ENCODE assay signal across 1 cellular context in genomic region chr5:120457839-120458507, GRCh38.
TF ChIP-seq lines count a peak whose summit lies in the region.

No MANE protein-coding gene starts in this region.

TF ChIP-seq in HepG2, 621 proteins besides CTCF, POLR2A, EP300 and RAD21 (continued from another document and continues in another):
- TF ChIP-seq, protein P1, sequence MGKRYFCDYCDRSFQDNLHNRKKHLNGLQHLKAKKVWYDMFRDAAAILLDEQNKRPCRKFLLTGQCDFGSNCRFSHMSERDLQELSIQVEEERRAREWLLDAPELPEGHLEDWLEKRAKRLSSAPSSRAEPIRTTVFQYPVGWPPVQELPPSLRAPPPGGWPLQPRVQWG (CRISPR knock-in tag; IDR thresholded peaks at IDR 0.05; ENCODE audit: borderline replicate concordance, low read depth), result no peak
- TF ChIP-seq ZNF292 (CRISPR knock-in tag; IDR thresholded peaks at IDR 0.05; ENCODE audit: borderline replicate concordance, low read depth), result no peak
- TF ChIP-seq ATF3 (CRISPR knock-in tag; IDR thresholded peaks at IDR 0.05), result no peak
- no peak for TF ChIP-seq ZEB1 (IDR thresholded peaks at IDR 0.05; ENCODE audit: insufficient replicate concordance, low read depth)
- peak; percentile 25; the same call in 1 of the 2 replicates for TF ChIP-seq GATAD2A (CRISPR knock-in tag; IDR thresholded peaks at IDR 0.05)
- peak; percentile 31; the same call in 1 of the 2 replicates for TF ChIP-seq SMAD3 (CRISPR knock-in tag; IDR thresholded peaks at IDR 0.05)
- TF ChIP-seq, protein P2, sequence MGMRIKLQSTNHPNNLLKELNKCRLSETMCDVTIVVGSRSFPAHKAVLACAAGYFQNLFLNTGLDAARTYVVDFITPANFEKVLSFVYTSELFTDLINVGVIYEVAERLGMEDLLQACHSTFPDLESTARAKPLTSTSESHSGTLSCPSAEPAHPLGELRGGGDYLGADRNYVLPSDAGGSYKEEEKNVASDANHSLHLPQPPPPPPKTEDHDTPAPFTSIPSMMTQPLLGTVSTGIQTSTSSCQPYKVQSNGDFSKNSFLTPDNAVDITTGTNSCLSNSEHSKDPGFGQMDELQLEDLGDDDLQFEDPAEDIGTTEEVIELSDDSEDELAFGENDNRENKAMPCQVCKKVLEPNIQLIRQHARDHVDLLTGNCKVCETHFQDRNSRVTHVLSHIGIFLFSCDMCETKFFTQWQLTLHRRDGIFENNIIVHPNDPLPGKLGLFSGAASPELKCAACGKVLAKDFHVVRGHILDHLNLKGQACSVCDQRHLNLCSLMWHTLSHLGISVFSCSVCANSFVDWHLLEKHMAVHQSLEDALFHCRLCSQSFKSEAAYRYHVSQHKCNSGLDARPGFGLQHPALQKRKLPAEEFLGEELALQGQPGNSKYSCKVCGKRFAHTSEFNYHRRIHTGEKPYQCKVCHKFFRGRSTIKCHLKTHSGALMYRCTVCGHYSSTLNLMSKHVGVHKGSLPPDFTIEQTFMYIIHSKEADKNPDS (CRISPR knock-in tag; IDR thresholded peaks at IDR 0.05), result no peak
- TF ChIP-seq SALL1 (CRISPR knock-in tag; IDR thresholded peaks at IDR 0.05), result peak; percentile 34; the same call in 1 of the 2 replicates
- TF ChIP-seq GATAD1 (CRISPR knock-in tag; IDR thresholded peaks at IDR 0.05), result no peak
- no peak for TF ChIP-seq ZNF678 (CRISPR knock-in tag; IDR thresholded peaks at IDR 0.05)
- no peak for TF ChIP-seq ZNF24 (IDR thresholded peaks at IDR 0.05)
- TF ChIP-seq PITX1 (CRISPR knock-in tag; IDR thresholded peaks at IDR 0.05), result no peak
- no peak for TF ChIP-seq ZNF782 (CRISPR knock-in tag; IDR thresholded peaks at IDR 0.05; ENCODE audit: borderline replicate concordance)
- TF ChIP-seq BHLHE40 (IDR thresholded peaks at IDR 0.05; ENCODE audit: low read length), result peak; percentile 96
- peak; percentile 38; the same call in 1 of the 2 replicates for TF ChIP-seq PHF8 (CRISPR knock-in tag; IDR thresholded peaks at IDR 0.05)
- no peak for TF ChIP-seq PTBP1 (IDR thresholded peaks at IDR 0.05; ENCODE audit: low read depth, low read length, poor library complexity, severe bottlenecking)
- no peak for TF ChIP-seq ZBTB34 (CRISPR knock-in tag; IDR thresholded peaks at IDR 0.05)
- no peak for TF ChIP-seq HNRNPK (IDR thresholded peaks at IDR 0.05; ENCODE audit: low read depth, low read length, poor library complexity, severe bottlenecking)
- no peak for TF ChIP-seq ZNF225 (CRISPR knock-in tag; IDR thresholded peaks at IDR 0.05)
- TF ChIP-seq ZNF441 (CRISPR knock-in tag; IDR thresholded peaks at IDR 0.05; ENCODE audit: borderline replicate concordance), result no peak
- TF ChIP-seq, protein P3, sequence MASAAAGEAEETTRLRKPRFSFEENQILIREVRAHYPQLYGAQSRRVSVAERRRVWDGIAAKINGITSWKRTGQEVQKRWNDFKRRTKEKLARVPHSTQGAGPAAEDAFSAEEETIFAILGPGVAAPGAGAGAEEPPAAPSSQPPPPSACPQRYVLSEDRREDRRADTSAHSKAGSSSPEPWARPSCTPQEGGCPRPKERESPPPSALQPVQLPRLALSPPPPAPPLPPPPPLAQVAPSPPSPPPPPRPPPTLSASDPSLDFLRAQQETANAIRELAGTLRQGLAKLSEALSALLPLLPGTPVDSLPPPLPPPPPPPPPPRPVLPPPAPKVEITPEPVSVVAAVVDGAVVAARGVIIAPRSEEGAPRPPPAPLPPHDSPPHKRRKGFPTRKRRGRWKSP (CRISPR knock-in tag; IDR thresholded peaks at IDR 0.05), result 0 out of 2 replicates have a peak, but pooled peaks have one; percentile 52
- no peak for TF ChIP-seq CENPX (CRISPR knock-in tag; IDR thresholded peaks at IDR 0.05)
- no peak for TF ChIP-seq ZNF263 (CRISPR knock-in tag; IDR thresholded peaks at IDR 0.05)
- TF ChIP-seq POLR2G (IDR thresholded peaks at IDR 0.05; ENCODE audit: low read depth, low read length), result no peak
- TF ChIP-seq MED8 (CRISPR knock-in tag; IDR thresholded peaks at IDR 0.05; ENCODE audit: insufficient replicate concordance), result no peak
- no peak for TF ChIP-seq ZFP90 (CRISPR knock-in tag; IDR thresholded peaks at IDR 0.05; ENCODE audit: borderline replicate concordance)
- TF ChIP-seq CEBPG (CRISPR knock-in tag; IDR thresholded peaks at IDR 0.05), result no peak
- no peak for TF ChIP-seq ATRX (CRISPR knock-in tag; IDR thresholded peaks at IDR 0.05; ENCODE audit: borderline replicate concordance)
- TF ChIP-seq, protein P4, sequence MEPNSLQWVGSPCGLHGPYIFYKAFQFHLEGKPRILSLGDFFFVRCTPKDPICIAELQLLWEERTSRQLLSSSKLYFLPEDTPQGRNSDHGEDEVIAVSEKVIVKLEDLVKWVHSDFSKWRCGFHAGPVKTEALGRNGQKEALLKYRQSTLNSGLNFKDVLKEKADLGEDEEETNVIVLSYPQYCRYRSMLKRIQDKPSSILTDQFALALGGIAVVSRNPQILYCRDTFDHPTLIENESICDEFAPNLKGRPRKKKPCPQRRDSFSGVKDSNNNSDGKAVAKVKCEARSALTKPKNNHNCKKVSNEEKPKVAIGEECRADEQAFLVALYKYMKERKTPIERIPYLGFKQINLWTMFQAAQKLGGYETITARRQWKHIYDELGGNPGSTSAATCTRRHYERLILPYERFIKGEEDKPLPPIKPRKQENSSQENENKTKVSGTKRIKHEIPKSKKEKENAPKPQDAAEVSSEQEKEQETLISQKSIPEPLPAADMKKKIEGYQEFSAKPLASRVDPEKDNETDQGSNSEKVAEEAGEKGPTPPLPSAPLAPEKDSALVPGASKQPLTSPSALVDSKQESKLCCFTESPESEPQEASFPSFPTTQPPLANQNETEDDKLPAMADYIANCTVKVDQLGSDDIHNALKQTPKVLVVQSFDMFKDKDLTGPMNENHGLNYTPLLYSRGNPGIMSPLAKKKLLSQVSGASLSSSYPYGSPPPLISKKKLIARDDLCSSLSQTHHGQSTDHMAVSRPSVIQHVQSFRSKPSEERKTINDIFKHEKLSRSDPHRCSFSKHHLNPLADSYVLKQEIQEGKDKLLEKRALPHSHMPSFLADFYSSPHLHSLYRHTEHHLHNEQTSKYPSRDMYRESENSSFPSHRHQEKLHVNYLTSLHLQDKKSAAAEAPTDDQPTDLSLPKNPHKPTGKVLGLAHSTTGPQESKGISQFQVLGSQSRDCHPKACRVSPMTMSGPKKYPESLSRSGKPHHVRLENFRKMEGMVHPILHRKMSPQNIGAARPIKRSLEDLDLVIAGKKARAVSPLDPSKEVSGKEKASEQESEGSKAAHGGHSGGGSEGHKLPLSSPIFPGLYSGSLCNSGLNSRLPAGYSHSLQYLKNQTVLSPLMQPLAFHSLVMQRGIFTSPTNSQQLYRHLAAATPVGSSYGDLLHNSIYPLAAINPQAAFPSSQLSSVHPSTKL (CRISPR knock-in tag; IDR thresholded peaks at IDR 0.05), result peak; percentile 17; the same call in 1 of the 2 replicates
- TF ChIP-seq CBX1 (IDR thresholded peaks at IDR 0.05; ENCODE audit: low read depth), result no peak
- TF ChIP-seq, protein P5, sequence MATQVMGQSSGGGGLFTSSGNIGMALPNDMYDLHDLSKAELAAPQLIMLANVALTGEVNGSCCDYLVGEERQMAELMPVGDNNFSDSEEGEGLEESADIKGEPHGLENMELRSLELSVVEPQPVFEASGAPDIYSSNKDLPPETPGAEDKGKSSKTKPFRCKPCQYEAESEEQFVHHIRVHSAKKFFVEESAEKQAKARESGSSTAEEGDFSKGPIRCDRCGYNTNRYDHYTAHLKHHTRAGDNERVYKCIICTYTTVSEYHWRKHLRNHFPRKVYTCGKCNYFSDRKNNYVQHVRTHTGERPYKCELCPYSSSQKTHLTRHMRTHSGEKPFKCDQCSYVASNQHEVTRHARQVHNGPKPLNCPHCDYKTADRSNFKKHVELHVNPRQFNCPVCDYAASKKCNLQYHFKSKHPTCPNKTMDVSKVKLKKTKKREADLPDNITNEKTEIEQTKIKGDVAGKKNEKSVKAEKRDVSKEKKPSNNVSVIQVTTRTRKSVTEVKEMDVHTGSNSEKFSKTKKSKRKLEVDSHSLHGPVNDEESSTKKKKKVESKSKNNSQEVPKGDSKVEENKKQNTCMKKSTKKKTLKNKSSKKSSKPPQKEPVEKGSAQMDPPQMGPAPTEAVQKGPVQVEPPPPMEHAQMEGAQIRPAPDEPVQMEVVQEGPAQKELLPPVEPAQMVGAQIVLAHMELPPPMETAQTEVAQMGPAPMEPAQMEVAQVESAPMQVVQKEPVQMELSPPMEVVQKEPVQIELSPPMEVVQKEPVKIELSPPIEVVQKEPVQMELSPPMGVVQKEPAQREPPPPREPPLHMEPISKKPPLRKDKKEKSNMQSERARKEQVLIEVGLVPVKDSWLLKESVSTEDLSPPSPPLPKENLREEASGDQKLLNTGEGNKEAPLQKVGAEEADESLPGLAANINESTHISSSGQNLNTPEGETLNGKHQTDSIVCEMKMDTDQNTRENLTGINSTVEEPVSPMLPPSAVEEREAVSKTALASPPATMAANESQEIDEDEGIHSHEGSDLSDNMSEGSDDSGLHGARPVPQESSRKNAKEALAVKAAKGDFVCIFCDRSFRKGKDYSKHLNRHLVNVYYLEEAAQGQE (IDR thresholded peaks at IDR 0.05; ENCODE audit: borderline replicate concordance in 1 of 2, low read depth in 1 of 2, low read length in 2 of 2), result no peak
- no peak for TF ChIP-seq TMF1 (CRISPR knock-in tag; IDR thresholded peaks at IDR 0.05; ENCODE audit: low read depth)
- TF ChIP-seq ZNF652 (CRISPR knock-in tag; IDR thresholded peaks at IDR 0.05; ENCODE audit: borderline replicate concordance, low read depth), result no peak
- no peak for TF ChIP-seq ATF5 (CRISPR knock-in tag; IDR thresholded peaks at IDR 0.05; ENCODE audit: low read depth)
- TF ChIP-seq, protein P6, sequence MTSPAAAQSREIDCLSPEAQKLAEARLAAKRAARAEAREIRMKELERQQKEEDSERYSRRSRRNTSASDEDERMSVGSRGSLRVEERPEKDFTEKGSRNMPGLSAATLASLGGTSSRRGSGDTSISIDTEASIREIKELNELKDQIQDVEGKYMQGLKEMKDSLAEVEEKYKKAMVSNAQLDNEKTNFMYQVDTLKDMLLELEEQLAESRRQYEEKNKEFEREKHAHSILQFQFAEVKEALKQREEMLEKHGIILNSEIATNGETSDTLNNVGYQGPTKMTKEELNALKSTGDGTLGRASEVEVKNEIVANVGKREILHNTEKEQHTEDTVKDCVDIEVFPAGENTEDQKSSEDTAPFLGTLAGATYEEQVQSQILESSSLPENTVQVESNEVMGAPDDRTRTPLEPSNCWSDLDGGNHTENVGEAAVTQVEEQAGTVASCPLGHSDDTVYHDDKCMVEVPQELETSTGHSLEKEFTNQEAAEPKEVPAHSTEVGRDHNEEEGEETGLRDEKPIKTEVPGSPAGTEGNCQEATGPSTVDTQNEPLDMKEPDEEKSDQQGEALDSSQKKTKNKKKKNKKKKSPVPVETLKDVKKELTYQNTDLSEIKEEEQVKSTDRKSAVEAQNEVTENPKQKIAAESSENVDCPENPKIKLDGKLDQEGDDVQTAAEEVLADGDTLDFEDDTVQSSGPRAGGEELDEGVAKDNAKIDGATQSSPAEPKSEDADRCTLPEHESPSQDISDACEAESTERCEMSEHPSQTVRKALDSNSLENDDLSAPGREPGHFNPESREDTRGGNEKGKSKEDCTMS (CRISPR knock-in tag; conservative IDR thresholded peaks at IDR 0.05), result no peak
- TF ChIP-seq ZNF674 (CRISPR knock-in tag; IDR thresholded peaks at IDR 0.05; ENCODE audit: low read depth), result no peak
- TF ChIP-seq, protein P7, sequence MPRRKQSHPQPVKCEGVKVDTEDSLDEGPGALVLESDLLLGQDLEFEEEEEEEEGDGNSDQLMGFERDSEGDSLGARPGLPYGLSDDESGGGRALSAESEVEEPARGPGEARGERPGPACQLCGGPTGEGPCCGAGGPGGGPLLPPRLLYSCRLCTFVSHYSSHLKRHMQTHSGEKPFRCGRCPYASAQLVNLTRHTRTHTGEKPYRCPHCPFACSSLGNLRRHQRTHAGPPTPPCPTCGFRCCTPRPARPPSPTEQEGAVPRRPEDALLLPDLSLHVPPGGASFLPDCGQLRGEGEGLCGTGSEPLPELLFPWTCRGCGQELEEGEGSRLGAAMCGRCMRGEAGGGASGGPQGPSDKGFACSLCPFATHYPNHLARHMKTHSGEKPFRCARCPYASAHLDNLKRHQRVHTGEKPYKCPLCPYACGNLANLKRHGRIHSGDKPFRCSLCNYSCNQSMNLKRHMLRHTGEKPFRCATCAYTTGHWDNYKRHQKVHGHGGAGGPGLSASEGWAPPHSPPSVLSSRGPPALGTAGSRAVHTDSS (CRISPR knock-in tag; conservative IDR thresholded peaks at IDR 0.05), result no peak
- TF ChIP-seq, protein P8, sequence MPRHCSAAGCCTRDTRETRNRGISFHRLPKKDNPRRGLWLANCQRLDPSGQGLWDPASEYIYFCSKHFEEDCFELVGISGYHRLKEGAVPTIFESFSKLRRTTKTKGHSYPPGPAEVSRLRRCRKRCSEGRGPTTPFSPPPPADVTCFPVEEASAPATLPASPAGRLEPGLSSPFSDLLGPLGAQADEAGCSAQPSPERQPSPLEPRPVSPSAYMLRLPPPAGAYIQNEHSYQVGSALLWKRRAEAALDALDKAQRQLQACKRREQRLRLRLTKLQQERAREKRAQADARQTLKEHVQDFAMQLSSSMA (CRISPR knock-in tag; IDR thresholded peaks at IDR 0.05), result no peak
- TF ChIP-seq ZXDC (CRISPR knock-in tag; IDR thresholded peaks at IDR 0.05), result no peak
